Comparison of ENCODE assay signal across 32 cellular contexts in genomic region chr15:30041868-30042267, GRCh38. TPM values are rescaled to one million over a fixed set of nuclear protein-coding genes. Genes with fewer than 3 reads are reported as not detected.
"Had no signal": no experiment of that assay in that cellular context is flagged by ENCODE, and none has a peak within 500 bp of the region (broad histone marks: within the 10 kb centered on the region; RNA-seq: fewer than 3 reads in every experiment).

No MANE protein-coding gene starts in this region.

- H3K27me3 ChIP-seq: brain microvascular endothelial cell, suprapubic skin, tibial nerve had no signal

- H3K4me3 Mint-ChIP-seq: activated naive CD4-positive, alpha-beta T cell treated with anti-CD3 and anti-CD28 coated beads, Interleukin-2, amount 10 ng/mL, durations not matched to agents 7 days and 5 days; activated naive CD8-positive, alpha-beta T cell treated with anti-CD3 and anti-CD28 coated beads, Interleukin-2, amount 10 ng/mL, durations not matched to agents 7 days and 5 days; endodermal cell; naive B cell; nephron progenitor cell; stimulated activated naive CD8-positive, alpha-beta T cell treated with anti-CD3 and anti-CD28 coated beads, Interleukin-15, Interleukin-2, amounts not matched to agents 100 ng/mL and 50 ng/mL, for 24 hours; T-helper 1 cell treated with Interleukin-12 subunit alpha and Interleukin-12 subunit beta and Interleukin-4 antibody, amounts not matched to agents 30 μg/mL and 1 μg/mL, for 36 hours had no signal

- H3K9me3 ChIP-seq: neutrophil, suprapubic skin, tibial nerve had no signal

- H3K27me3 Mint-ChIP-seq: stimulated activated naive CD8-positive, alpha-beta T cell treated with anti-CD3 and anti-CD28 coated beads, Interleukin-15, Interleukin-2, amounts not matched to agents 100 ng/mL and 50 ng/mL, for 24 hours had no signal

- H3K36me3 ChIP-seq: brain microvascular endothelial cell, left ventricle myocardium inferior, neutrophil, suprapubic skin, tibial nerve, WERI-Rb-1 had no signal

- DNase-seq: activated CD4-positive, alpha-beta T cell treated with anti-CD3 and anti-CD28 coated beads for 48 hours; activated CD4-positive, alpha-beta T cell treated with anti-CD3 and anti-CD28 coated beads, Interleukin-2, amount 50 U/mL, for 48 hours; activated CD8-positive, alpha-beta memory T cell treated with anti-CD3 and anti-CD28 coated beads, Interleukin-2, amount 50 U/mL, for 4 hours; activated gamma-delta T cell; activated naive CD4-positive, alpha-beta T cell treated with anti-CD3 and anti-CD28 coated beads, Interleukin-2, amount 10 ng/mL, durations not matched to agents 7 days and 5 days; activated naive CD8-positive, alpha-beta T cell treated with anti-CD3 and anti-CD28 coated beads, Interleukin-2, amount 10 ng/mL, durations not matched to agents 7 days and 5 days; activated T-cell treated with anti-CD3 and anti-CD28 coated beads, Interleukin-2, amount 50 U/mL, for 1 hour; endodermal cell; foreskin keratinocyte; left ventricle myocardium inferior; naive B cell; nephron progenitor cell; stimulated activated CD4-positive, alpha-beta T cell treated with anti-CD3 and anti-CD28 coated beads, Interleukin-12 subunit alpha, Interleukin-12 subunit beta, amount 100 ng/mL, for 4 hours; stimulated activated CD4-positive, alpha-beta T cell treated with anti-CD3 and anti-CD28 coated beads, Interleukin-4, amount 100 ng/mL, for 1 hour; T-helper 9 cell; WERI-Rb-1 had no signal

- H3K4me3 ChIP-seq: left ventricle myocardium inferior, lung, skin epidermis, suprapubic skin, tibial nerve had no signal

- H3K36me3 Mint-ChIP-seq: activated naive CD4-positive, alpha-beta T cell treated with anti-CD3 and anti-CD28 coated beads, Interleukin-2, amount 10 ng/mL, durations not matched to agents 7 days and 5 days; activated naive CD8-positive, alpha-beta T cell treated with anti-CD3 and anti-CD28 coated beads, Interleukin-2, amount 10 ng/mL, durations not matched to agents 7 days and 5 days; naive B cell had no signal

- H3K9me3 Mint-ChIP-seq: activated naive CD4-positive, alpha-beta T cell treated with anti-CD3 and anti-CD28 coated beads, Interleukin-2, amount 10 ng/mL, durations not matched to agents 7 days and 5 days; activated naive CD8-positive, alpha-beta T cell treated with anti-CD3 and anti-CD28 coated beads, Interleukin-2, amount 10 ng/mL, durations not matched to agents 7 days and 5 days; endodermal cell; nephron progenitor cell; stimulated activated naive CD8-positive, alpha-beta T cell treated with anti-CD3 and anti-CD28 coated beads, Interleukin-15, Interleukin-2, amounts not matched to agents 100 ng/mL and 50 ng/mL, for 24 hours; T-helper 1 cell treated with Interleukin-12 subunit alpha and Interleukin-12 subunit beta and Interleukin-4 antibody, amounts not matched to agents 30 μg/mL and 1 μg/mL, for 36 hours had no signal

- H3K27ac ChIP-seq: brain microvascular endothelial cell, foreskin keratinocyte, left ventricle myocardium inferior, neutrophil, skin epidermis, suprapubic skin, WERI-Rb-1 had no signal

- H3K4me1 ChIP-seq: foreskin keratinocyte, suprapubic skin had no signal

- H3K4me1 Mint-ChIP-seq: activated naive CD4-positive, alpha-beta T cell treated with anti-CD3 and anti-CD28 coated beads, Interleukin-2, amount 10 ng/mL, durations not matched to agents 7 days and 5 days; activated naive CD8-positive, alpha-beta T cell treated with anti-CD3 and anti-CD28 coated beads, Interleukin-2, amount 10 ng/mL, durations not matched to agents 7 days and 5 days; naive B cell had no signal

- H3K27ac Mint-ChIP-seq: activated naive CD4-positive, alpha-beta T cell treated with anti-CD3 and anti-CD28 coated beads, Interleukin-2, amount 10 ng/mL, durations not matched to agents 7 days and 5 days; activated naive CD8-positive, alpha-beta T cell treated with anti-CD3 and anti-CD28 coated beads, Interleukin-2, amount 10 ng/mL, durations not matched to agents 7 days and 5 days; endodermal cell; naive B cell; nephron progenitor cell; progenitor cell of endocrine pancreas; stimulated activated naive CD8-positive, alpha-beta T cell treated with anti-CD3 and anti-CD28 coated beads, Interleukin-15, Interleukin-2, amounts not matched to agents 100 ng/mL and 50 ng/mL, for 24 hours; T-helper 1 cell treated with Interleukin-12 subunit alpha and Interleukin-12 subunit beta and Interleukin-4 antibody, amounts not matched to agents 30 μg/mL and 1 μg/mL, for 36 hours had no signal

- FAIRE-seq: astrocyte had no signal

RNA-seq across cellular contexts. Expression of gene GOLGA8J, which starts 40.9 kb away (rescaled TPM):
- total RNA-seq: activated CD8-positive, alpha-beta memory T cell treated with anti-CD3 and anti-CD28 coated beads for 36 hours; astrocyte; cardiac septum; chondrocyte; glomerular endothelial cell; osteocyte; progenitor cell of endocrine pancreas; urinary bladder had no signal
- polyA plus RNA-seq: foreskin keratinocyte, lung, urinary bladder had no signal
